8 cellular contexts compared by ENCODE assay signal in the genomic region with DNA sequence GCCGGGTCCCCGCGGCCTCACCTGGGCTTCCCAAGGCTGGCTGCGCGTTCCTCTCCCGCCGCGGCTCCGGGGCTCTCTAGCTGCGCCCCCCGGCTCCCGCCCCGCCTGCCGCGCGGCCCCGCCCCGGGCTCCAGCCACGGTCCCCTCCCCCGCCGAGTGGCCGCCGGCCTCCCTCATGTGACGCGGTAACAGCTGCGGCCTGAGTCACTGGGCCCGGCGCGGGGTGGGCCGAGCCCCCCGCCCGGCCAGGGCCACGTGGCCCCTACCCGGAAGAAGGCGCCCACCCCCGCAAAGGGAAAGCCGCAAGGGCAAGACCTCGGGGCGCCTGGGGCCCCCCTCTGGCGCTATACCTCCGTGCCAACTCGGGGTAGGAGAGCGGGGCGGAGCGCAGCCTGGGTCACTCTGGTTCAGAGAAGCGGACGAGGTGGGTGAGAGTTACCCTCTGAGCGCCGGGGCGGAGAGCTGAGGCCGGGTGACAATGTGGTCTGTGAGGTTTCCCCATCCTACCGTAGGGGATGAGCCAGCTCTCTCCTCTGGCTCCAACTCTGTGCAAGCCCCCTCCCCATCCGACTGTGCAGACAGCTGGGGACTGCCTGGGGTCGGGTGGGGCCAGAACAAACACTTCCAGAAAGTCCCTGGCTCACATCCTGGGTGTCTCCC. TPM values are rescaled to one million over a fixed set of nuclear protein-coding genes. Genes with fewer than 3 reads are reported as not detected.
DNase-seq lines count a peak whose midpoint lies in the region; ATAC-seq and TF ChIP-seq lines count a peak whose summit lies in the region.

TSS of gene CD63 (minus strand) at position 78 of the 660 bp plus-strand sequence. CDS start 668 bp downstream, outside the sequence.

- CTCF ChIA-PET in AG04449 (lab: Yijun Ruan, JAX) = interaction anchor here (0.7 to 4.3 kb wide), 11 partner anchors 8 to 460 kb away, joined by 3 to 63 read pairs (median 5); partner anchors contain the start of genes BLOC1S1 and SMARCC2

- 0% methylated on average over 1 of the region's 54 CpGs for WGBS in right lobe of liver (ENCODE audit: insufficient coverage, low coverage, low lambda C conversion rate, missing lambda C conversion rate)

- intact Hi-C loops in dorsolateral prefrontal cortex (cut with DNase I) = no loop called here
- intact Hi-C loops in right lobe of liver (cut with DNase I) = no loop called here

- H3K27ac ChIP-seq in dorsolateral prefrontal cortex (peak within 1 kb of the TSS; percentile 94 to 100 (median 99)), right lobe of liver (peak within 1 kb of the TSS; percentile 90 to 99 (median 97))

- H3K4me3 ChIP-seq in AG04449 (ENCODE audit: low read depth, low read length) (peak within 1 kb of the TSS; percentile 88), dorsolateral prefrontal cortex (peak within 1 kb of the TSS; percentile 48 to 97 (median 85)), right lobe of liver (peak within 1 kb of the TSS; percentile 70 to 90 (median 87))

- peak; percentile 51 for ATAC-seq in GM18519 (IDR thresholded peaks at IDR 0.05; ENCODE audit: low FRiP score, unreplicated experiment)
- ATAC-seq in HG03025 (IDR thresholded peaks at IDR 0.05; ENCODE audit: low FRiP score, unreplicated experiment) = peak; percentile 57
- ATAC-seq in right lobe of liver = peak; percentile 76 to 87 (median 82)

- H3K9me3 ChIP-seq in right lobe of liver = no peaks in the 10 kb centered on the region

- no peak for TF ChIP-seq CTCF in AG04449 (IDR thresholded peaks at IDR 0.05; ENCODE audit: insufficient read depth, low read length, missing control alignments)
- peak in 9 of 56 donors; percentile 1 to 37 (median 12) for TF ChIP-seq CTCF in dorsolateral prefrontal cortex (IDR thresholded peaks at IDR 0.05 in 54 of 56, conservative IDR thresholded peaks at IDR 0.05 in 2 of 56; ENCODE audit: low read depth in 1 of 56, partially characterized antibody in 56 of 56)
- no peak for TF ChIP-seq CTCF in right lobe of liver (IDR thresholded peaks at IDR 0.05)

- H3K27me3 ChIP-seq in dorsolateral prefrontal cortex (no peaks in the 10 kb centered on the region), right lobe of liver (no peaks in the 10 kb centered on the region)

- POLR2A ChIA-PET in AG04449 (lab: Yijun Ruan, JAX) = interaction anchor here (0.6 to 2.2 kb wide), 13 partner anchors 9 to 793 kb away, joined by 3 to 39 read pairs (median 5); partner anchors contain the start of genes BLOC1S1, DNAJC14, GDF11 and ITGA7

- DNase-seq in AG04449 (ENCODE audit: low read depth, low spot score) (no peak), NCI-H446 (lab: John Stamatoyannopoulos, UW) (peak; percentile 64 to 80), dorsolateral prefrontal cortex (peak; percentile 69 to 93 (median 88)), right lobe of liver (peak; percentile 90 to 94 (median 92))
- peak; percentile 51 to 64 for DNase-seq in activated CD4-positive, alpha-beta T cell treated with anti-CD3 and anti-CD28 coated beads, Interleukin-2, amount 50 U/mL, for 24 hours (ENCODE audit: low read depth in 1 of 2, low spot score in 1 of 2)
- DNase-seq in stimulated activated CD4-positive, alpha-beta T cell treated with anti-CD3 and anti-CD28 coated beads, Interleukin-4, amount 100 ng/mL, for 24 hours = peak; percentile 76

- peak; percentile 77 for TF ChIP-seq POLR2A in right lobe of liver (IDR thresholded peaks at IDR 0.05)

- H3K4me1 ChIP-seq in right lobe of liver = peaks cover 0 to 21% (median 3%) of the 10 kb centered on the region in 4 donors

- peaks cover 0 to 19% (median under 1%) of the 10 kb centered on the region in 4 donors for H3K36me3 ChIP-seq in right lobe of liver

RNA-seq across cellular contexts. Expression of gene CD63, which starts in this region (rescaled TPM):
- total RNA-seq in dorsolateral prefrontal cortex (100 to 1,000 TPM; 216 to 509 (median 301) TPM), right lobe of liver (100 to 1,000 TPM; 213 to 556 (median 317) TPM)
